Comparison of ENCODE assay signal across 6 cellular contexts in the genomic region with DNA sequence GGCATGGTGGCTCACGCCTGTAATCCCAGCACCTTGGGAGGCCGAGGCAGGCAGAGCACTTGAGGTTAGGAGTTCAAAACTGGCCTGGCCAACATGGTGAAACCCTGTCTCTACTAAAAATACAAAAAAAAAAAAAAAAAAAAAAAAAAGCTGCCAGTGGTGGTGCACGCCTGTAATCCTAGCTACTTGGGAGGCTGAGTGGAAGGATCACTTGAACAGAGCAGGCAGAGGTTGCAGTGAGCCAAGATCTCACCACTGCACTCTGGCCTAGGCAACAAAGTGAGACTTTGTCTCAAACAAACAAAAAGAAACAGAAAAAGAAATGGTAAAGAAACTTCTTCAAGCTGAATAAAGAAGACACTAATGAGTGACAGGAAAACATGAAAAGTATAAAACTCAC. TPM values are rescaled to one million over a fixed set of nuclear protein-coding genes. Genes with fewer than 3 reads are reported as not detected.
DNase-seq lines count a peak whose midpoint lies in the region; ATAC-seq, FAIRE-seq and TF ChIP-seq lines count a peak whose summit lies in the region.
"Not testable (repeated sequence)": the region's sequence is repeated elsewhere in the genome, so short reads cannot be mapped to it uniquely, and the experiment has no call there.

No MANE protein-coding gene starts in this region.

- H3K9ac ChIP-seq in HepG2 (ENCODE audit: insufficient read depth, low read depth, low read length): not testable (repeated sequence)

- H3K4me3 ChIP-seq in HEK293 (ENCODE audit: low read depth, low read length); HepG2 (replicated peaks in 1 of 3; ENCODE audit: insufficient read depth in 1 of 3, low read depth in 2 of 3, low read length in 3 of 3): not testable (repeated sequence)

- not testable (repeated sequence) for H4K20me1 ChIP-seq in HepG2 (ENCODE audit: insufficient read depth, low read length)

- not testable (repeated sequence) for H3K36me3 ChIP-seq in HEK293 (ENCODE audit: control insufficient read depth in 2 of 2, insufficient read depth in 1 of 2, low read length in 2 of 2); HepG2 (replicated peaks in 1 of 2; ENCODE audit: control insufficient read depth in 1 of 2, insufficient read depth in 2 of 2, low read length in 2 of 2)

- intact Hi-C loops in HepG2 (cut with micrococcal nuclease; ENCODE audit: unreplicated experiment): loop anchor here (10.0 kb wide), 1 partner anchor 1712 kb away; a partner anchor contains a TSS

- H3K27me3 ChIP-seq in HepG2 (ENCODE audit: control insufficient read depth in 1 of 2, insufficient read depth in 2 of 2, low read length in 2 of 2): not testable (repeated sequence)

- not testable (repeated sequence) for H3K4me3 Mint-ChIP-seq in T-helper 17 cell; activated T-cell treated with anti-CD3 and anti-CD28 coated beads, Interleukin-2, amount 50 U/mL, for 24 hours; activated T-helper 17 cell treated with anti-CD3 and anti-CD28 coated beads, Interleukin-2, amount 50 U/mL, for 72 hours; stimulated activated effector memory CD8-positive, alpha-beta T cell treated with anti-CD3 and anti-CD28 coated beads, Interleukin-12 subunit alpha, Interleukin-12 subunit beta, amount 100 ng/mL, for 72 hours

- in situ Hi-C loops in HepG2 (cut with HindIII; ENCODE audit: extremely low pct_ligation_motif_present, low pct_unique_long_range_greater_than_20kb): not testable (repeated sequence)

- H3K4me1 Mint-ChIP-seq in T-helper 17 cell: peaks cover 41% of the 10 kb centered on the region
- peaks cover 68% of the 10 kb centered on the region for H3K4me1 Mint-ChIP-seq in activated T-cell treated with anti-CD3 and anti-CD28 coated beads, Interleukin-2, amount 50 U/mL, for 24 hours (ENCODE audit: low read depth)
- H3K4me1 Mint-ChIP-seq in activated T-helper 17 cell treated with anti-CD3 and anti-CD28 coated beads, Interleukin-2, amount 50 U/mL, for 72 hours: peaks cover 37% of the 10 kb centered on the region
- H3K4me1 Mint-ChIP-seq in stimulated activated effector memory CD8-positive, alpha-beta T cell treated with anti-CD3 and anti-CD28 coated beads, Interleukin-12 subunit alpha, Interleukin-12 subunit beta, amount 100 ng/mL, for 72 hours: peaks cover 76% of the 10 kb centered on the region

- not testable (repeated sequence) for TF ChIP-seq EP300 in HepG2 (IDR thresholded peaks at IDR 0.05; ENCODE audit: low read depth in 2 of 2, low read length in 2 of 2); HepG2 (CRISPR knock-in tag; IDR thresholded peaks at IDR 0.05; ENCODE audit: borderline replicate concordance)

- H2AFZ ChIP-seq in HepG2 (ENCODE audit: low read length): not testable (repeated sequence)

- H3K9me3 ChIP-seq in HEK293 (ENCODE audit: control insufficient read depth, insufficient read depth, low read depth, low read length); T-helper 17 cell (ENCODE audit: control insufficient read depth, low read length, poor library complexity, severe bottlenecking); HepG2 (ENCODE audit: low read length): not testable (repeated sequence)

- peak overlapping the region; percentile 79 for H3K27ac Mint-ChIP-seq in T-helper 17 cell
- peak overlapping the region; percentile 68 for H3K27ac Mint-ChIP-seq in activated T-cell treated with anti-CD3 and anti-CD28 coated beads, Interleukin-2, amount 50 U/mL, for 24 hours
- peak overlapping the region; percentile 32 for H3K27ac Mint-ChIP-seq in activated T-helper 17 cell treated with anti-CD3 and anti-CD28 coated beads, Interleukin-2, amount 50 U/mL, for 72 hours
- peak overlapping the region; percentile 7 for H3K27ac Mint-ChIP-seq in stimulated activated effector memory CD8-positive, alpha-beta T cell treated with anti-CD3 and anti-CD28 coated beads, Interleukin-12 subunit alpha, Interleukin-12 subunit beta, amount 100 ng/mL, for 72 hours

- H3K36me3 Mint-ChIP-seq in T-helper 17 cell (ENCODE audit: low read depth): not testable (repeated sequence)
- peaks cover 48% of the 10 kb centered on the region for H3K36me3 Mint-ChIP-seq in activated T-cell treated with anti-CD3 and anti-CD28 coated beads, Interleukin-2, amount 50 U/mL, for 24 hours (ENCODE audit: low read depth)
- H3K36me3 Mint-ChIP-seq in activated T-helper 17 cell treated with anti-CD3 and anti-CD28 coated beads, Interleukin-2, amount 50 U/mL, for 72 hours (ENCODE audit: low read depth): peaks cover 39% of the 10 kb centered on the region
- H3K36me3 Mint-ChIP-seq in stimulated activated effector memory CD8-positive, alpha-beta T cell treated with anti-CD3 and anti-CD28 coated beads, Interleukin-12 subunit alpha, Interleukin-12 subunit beta, amount 100 ng/mL, for 72 hours: peaks cover 25% of the 10 kb centered on the region

- not testable (repeated sequence) for TF ChIP-seq RAD21 in HepG2 (CRISPR knock-in tag; IDR thresholded peaks at IDR 0.05)

- ATAC-seq in T-helper 17 cell; activated T-helper 17 cell treated with anti-CD3 and anti-CD28 coated beads, Interleukin-2, amount 50 U/mL, for 72 hours (replicated peaks); HepG2; stimulated activated effector memory CD8-positive, alpha-beta T cell treated with anti-CD3 and anti-CD28 coated beads, Interleukin-12 subunit alpha, Interleukin-12 subunit beta, amount 100 ng/mL, for 72 hours: not testable (repeated sequence)

- POLR2A ChIA-PET in HEK293 (lab: Yijun Ruan, JAX): not testable (repeated sequence)
- POLR2A ChIA-PET in HepG2 (lab: Yijun Ruan, JAX): interaction anchor here (2.2 kb wide), 1 partner anchor 11 kb away, joined by 8 read pairs; a partner anchor contains a TSS

- FAIRE-seq in HepG2 (lab: Jason Lieb, UNC): not testable (repeated sequence)

- not testable (repeated sequence) for BruUV-seq in HepG2 (replicated peaks; lab: Mats Ljungman, UMichigan)

- TF ChIP-seq POLR2A in HepG2 (IDR thresholded peaks at IDR 0.05; ENCODE audit: insufficient read depth in 1 of 2, low read depth in 2 of 2, low read length in 2 of 2): not testable (repeated sequence)

- not testable (repeated sequence) for DNase-seq in T-helper 17 cell; activated T-cell treated with anti-CD3 and anti-CD28 coated beads, Interleukin-2, amount 50 U/mL, for 24 hours; HepG2 (ENCODE audit: low spot score); stimulated activated effector memory CD8-positive, alpha-beta T cell treated with anti-CD3 and anti-CD28 coated beads, Interleukin-12 subunit alpha, Interleukin-12 subunit beta, amount 100 ng/mL, for 72 hours (ENCODE audit: low spot score in 2 of 2)

- peaks cover 96% of the 10 kb centered on the region for H3K79me2 ChIP-seq in HepG2 (ENCODE audit: insufficient read depth, low read length)

- not testable (repeated sequence) for H3K27me3 Mint-ChIP-seq in T-helper 17 cell; activated T-cell treated with anti-CD3 and anti-CD28 coated beads, Interleukin-2, amount 50 U/mL, for 24 hours; activated T-helper 17 cell treated with anti-CD3 and anti-CD28 coated beads, Interleukin-2, amount 50 U/mL, for 72 hours

- not testable (repeated sequence) for H3K27ac ChIP-seq in HEK293 (ENCODE audit: extremely low read depth, low read depth, low read length); HepG2 (ENCODE audit: extremely low read length, insufficient read depth, low read length)

- H3K9me3 Mint-ChIP-seq in activated T-cell treated with anti-CD3 and anti-CD28 coated beads, Interleukin-2, amount 50 U/mL, for 24 hours; activated T-helper 17 cell treated with anti-CD3 and anti-CD28 coated beads, Interleukin-2, amount 50 U/mL, for 72 hours; stimulated activated effector memory CD8-positive, alpha-beta T cell treated with anti-CD3 and anti-CD28 coated beads, Interleukin-12 subunit alpha, Interleukin-12 subunit beta, amount 100 ng/mL, for 72 hours: not testable (repeated sequence)

- 99% methylated on average over 3 of the region's 3 CpGs for WGBS in HepG2 (ENCODE audit: low lambda C conversion rate)

- CTCF ChIA-PET in HEK293 (lab: Yijun Ruan, JAX): interaction anchor here (0.7 to 0.9 kb wide), 3 partner anchors 51 to 1206 kb away, joined by 3 to 4 read pairs (median 4); no protein-coding TSS in a partner anchor
- CTCF ChIA-PET in HepG2 (lab: Yijun Ruan, JAX; ENCODE audit: low intra/inter-chr PET ratio, low total read pairs): not testable (repeated sequence)

- H3K4me2 ChIP-seq in HepG2 (ENCODE audit: low read depth, low read length): not testable (repeated sequence)

- TF ChIP-seq CTCF in HEK293 (tag by site-specific recombination; IDR thresholded peaks at IDR 0.05); HepG2 (CRISPR knock-in tag; IDR thresholded peaks at IDR 0.05): not testable (repeated sequence)

- H3K4me1 ChIP-seq in HEK293 (ENCODE audit: control insufficient read depth, insufficient read depth, low read length): not testable (repeated sequence)
- H3K4me1 ChIP-seq in HepG2 (ENCODE audit: insufficient read depth, low read length): peaks cover 94% of the 10 kb centered on the region

RNA-seq across cellular contexts. Expression of a gene that starts 11.5 kb away (rescaled TPM):
- 100 to 1,000 TPM; 118 to 123 TPM for total RNA-seq in T-helper 17 cell
- total RNA-seq in activated T-helper 17 cell treated with anti-CD3 and anti-CD28 coated beads, Interleukin-2, amount 50 U/mL, for 72 hours: 10 to 100 TPM; 39.2 to 60.3 TPM
- total RNA-seq in HepG2 (2016; rRNA removed; fragmentation: Illumina TruSeq; extraction: Trizol): 58.0 and 78.7 TPM in 2 replicates
- 31.0 and 34.0 TPM in 2 replicates for total RNA-seq in HepG2 (2016; cell fraction: cytosol; rRNA removed; fragmentation: Illumina TruSeq; extraction: Trizol; ENCODE audit: low read depth)
- total RNA-seq in HepG2 (2016; cell fraction: insoluble cytoplasmic fraction; rRNA removed; fragmentation: Illumina TruSeq; extraction: Trizol): 56.3 and 76.7 TPM in 2 replicates
- total RNA-seq in HepG2 (2016; cell fraction: membrane; rRNA removed; fragmentation: Illumina TruSeq; extraction: Trizol): 28.2 and 36.2 TPM in 2 replicates
- total RNA-seq in HepG2 (2016; cell fraction: nucleus; rRNA removed; fragmentation: Illumina TruSeq; extraction: Trizol): 48.6 and 60.5 TPM in 2 replicates
- polyA plus RNA-seq in HepG2 (2011; rRNA removed): 29.0 and 36.6 TPM in 2 replicates
- 10.5 and 18.5 TPM in 2 replicates for polyA plus RNA-seq in HepG2 (2011; cell fraction: cytosol; rRNA removed)
- 38.2 and 50.6 TPM in 2 replicates for polyA plus RNA-seq in HepG2 (2011; cell fraction: nucleus; rRNA removed)
- 39.5 and 51.9 TPM in 2 replicates for polyA plus RNA-seq in HepG2 (2012)
- polyA plus RNA-seq in HepG2 (2016; cell fraction: cytosol; fragmentation: Illumina TruSeq; extraction: Trizol; ENCODE audit: low read depth): 1.4 and 1.5 TPM in 2 replicates
- 32.4 and 34.1 TPM in 2 replicates for polyA plus RNA-seq in HepG2 (2016; cell fraction: insoluble cytoplasmic fraction; fragmentation: Illumina TruSeq; extraction: Trizol; ENCODE audit: low read depth)
- 3.2 and 4.1 TPM in 2 replicates for polyA plus RNA-seq in HepG2 (2016; cell fraction: membrane; fragmentation: Illumina TruSeq; extraction: Trizol; ENCODE audit: low read depth)
- polyA plus RNA-seq in HepG2 (2016; cell fraction: nucleus; fragmentation: Illumina TruSeq; extraction: Trizol; ENCODE audit: insufficient read depth, low read depth): 61.0 and 74.0 TPM in 2 replicates
- polyA minus RNA-seq in HepG2 (2011; rRNA and poly(A)+ RNA removed; ENCODE audit: low replicate concordance): 12.8 and 19.6 TPM in 2 replicates
- polyA minus RNA-seq in HepG2 (2011; cell fraction: cytosol; rRNA and poly(A)+ RNA removed): 42.8 and 49.6 TPM in 2 replicates
- 88.8 and 97.3 TPM in 2 replicates for polyA minus RNA-seq in HepG2 (2011; cell fraction: nucleus; rRNA and poly(A)+ RNA removed)

RNA-seq across cellular contexts. Expression of a gene that starts 30.9 kb away (rescaled TPM):
- total RNA-seq in T-helper 17 cell: 10 to 100 TPM in 1 of 2 donors, 1 to 10 TPM in 1; 7.3 to 11.9 TPM
- 10 to 100 TPM; 14.1 to 21.4 TPM for total RNA-seq in activated T-helper 17 cell treated with anti-CD3 and anti-CD28 coated beads, Interleukin-2, amount 50 U/mL, for 72 hours
- total RNA-seq in HepG2 (2016; rRNA removed; fragmentation: Illumina TruSeq; extraction: Trizol): 20.0 and 37.9 TPM in 2 replicates
- total RNA-seq in HepG2 (2016; cell fraction: cytosol; rRNA removed; fragmentation: Illumina TruSeq; extraction: Trizol; ENCODE audit: low read depth): 1.3 and 1.7 TPM in 2 replicates
- total RNA-seq in HepG2 (2016; cell fraction: insoluble cytoplasmic fraction; rRNA removed; fragmentation: Illumina TruSeq; extraction: Trizol): 18.6 and 39.1 TPM in 2 replicates
- 4.6 and 4.8 TPM in 2 replicates for total RNA-seq in HepG2 (2016; cell fraction: membrane; rRNA removed; fragmentation: Illumina TruSeq; extraction: Trizol)
- total RNA-seq in HepG2 (2016; cell fraction: nucleus; rRNA removed; fragmentation: Illumina TruSeq; extraction: Trizol): 9.9 and 10.9 TPM in 2 replicates
- 3.8 and 4.5 TPM in 2 replicates for polyA plus RNA-seq in HepG2 (2011; rRNA removed)
- polyA plus RNA-seq in HepG2 (2011; cell fraction: cytosol; rRNA removed): 1.4 and 2.4 TPM in 2 replicates
- 1.2 and 2.1 TPM in 2 replicates for polyA plus RNA-seq in HepG2 (2011; cell fraction: nucleus; rRNA removed)
- 9.7 and 10.0 TPM in 2 replicates for polyA plus RNA-seq in HepG2 (2012)
- polyA plus RNA-seq in HepG2 (2016; cell fraction: cytosol; fragmentation: Illumina TruSeq; extraction: Trizol; ENCODE audit: low read depth): 0.32 and 0.58 TPM in 2 replicates
- polyA plus RNA-seq in HepG2 (2016; cell fraction: insoluble cytoplasmic fraction; fragmentation: Illumina TruSeq; extraction: Trizol; ENCODE audit: low read depth): 21.9 and 22.3 TPM in 2 replicates
- polyA plus RNA-seq in HepG2 (2016; cell fraction: membrane; fragmentation: Illumina TruSeq; extraction: Trizol; ENCODE audit: low read depth): 1.8 and 2.1 TPM in 2 replicates
- 8.5 and 9.4 TPM in 2 replicates for polyA plus RNA-seq in HepG2 (2016; cell fraction: nucleus; fragmentation: Illumina TruSeq; extraction: Trizol; ENCODE audit: insufficient read depth, low read depth)
- 1.7 and 4.1 TPM in 2 replicates for polyA minus RNA-seq in HepG2 (2011; rRNA and poly(A)+ RNA removed; ENCODE audit: low replicate concordance)
- polyA minus RNA-seq in HepG2 (2011; cell fraction: cytosol; rRNA and poly(A)+ RNA removed): 7.9 and 11.0 TPM in 2 replicates
- 12.5 and 17.9 TPM in 2 replicates for polyA minus RNA-seq in HepG2 (2011; cell fraction: nucleus; rRNA and poly(A)+ RNA removed)

RNA-seq across cellular contexts. Expression of a gene that starts 48.4 kb away (rescaled TPM):
- total RNA-seq in T-helper 17 cell (1,000 to 10,000 TPM; 2,267 to 2,325 TPM), HepG2 (2016; rRNA removed; fragmentation: Illumina TruSeq; extraction: Trizol) (1,981 and 2,192 TPM in 2 replicates)
- 1,000 to 10,000 TPM; 1,599 to 2,067 TPM for total RNA-seq in activated T-helper 17 cell treated with anti-CD3 and anti-CD28 coated beads, Interleukin-2, amount 50 U/mL, for 72 hours
- 3,324 and 3,542 TPM in 2 replicates for total RNA-seq in HepG2 (2016; cell fraction: cytosol; rRNA removed; fragmentation: Illumina TruSeq; extraction: Trizol; ENCODE audit: low read depth)
- 1,946 and 2,347 TPM in 2 replicates for total RNA-seq in HepG2 (2016; cell fraction: insoluble cytoplasmic fraction; rRNA removed; fragmentation: Illumina TruSeq; extraction: Trizol)
- total RNA-seq in HepG2 (2016; cell fraction: membrane; rRNA removed; fragmentation: Illumina TruSeq; extraction: Trizol): 4,900 and 5,247 TPM in 2 replicates
- 696 and 786 TPM in 2 replicates for total RNA-seq in HepG2 (2016; cell fraction: nucleus; rRNA removed; fragmentation: Illumina TruSeq; extraction: Trizol)
- polyA plus RNA-seq in HepG2 (2011; rRNA removed): 3,367 and 3,734 TPM in 2 replicates
- polyA plus RNA-seq in HepG2 (2011; cell fraction: cytosol; rRNA removed): 216 and 299 TPM in 2 replicates
- 168 and 341 TPM in 2 replicates for polyA plus RNA-seq in HepG2 (2011; cell fraction: nucleus; rRNA removed)
- 2,075 and 2,920 TPM in 2 replicates for polyA plus RNA-seq in HepG2 (2012)
- polyA plus RNA-seq in HepG2 (2016; cell fraction: cytosol; fragmentation: Illumina TruSeq; extraction: Trizol; ENCODE audit: low read depth): 4,668 and 5,281 TPM in 2 replicates
- polyA plus RNA-seq in HepG2 (2016; cell fraction: insoluble cytoplasmic fraction; fragmentation: Illumina TruSeq; extraction: Trizol; ENCODE audit: low read depth): 2,672 and 2,701 TPM in 2 replicates
- 6,074 and 6,302 TPM in 2 replicates for polyA plus RNA-seq in HepG2 (2016; cell fraction: membrane; fragmentation: Illumina TruSeq; extraction: Trizol; ENCODE audit: low read depth)
- polyA plus RNA-seq in HepG2 (2016; cell fraction: nucleus; fragmentation: Illumina TruSeq; extraction: Trizol; ENCODE audit: insufficient read depth, low read depth): 1,552 and 1,570 TPM in 2 replicates
- 352 and 1,422 TPM in 2 replicates for polyA minus RNA-seq in HepG2 (2011; rRNA and poly(A)+ RNA removed; ENCODE audit: low replicate concordance)
- polyA minus RNA-seq in HepG2 (2011; cell fraction: cytosol; rRNA and poly(A)+ RNA removed): 513 and 618 TPM in 2 replicates
- 284 and 353 TPM in 2 replicates for polyA minus RNA-seq in HepG2 (2011; cell fraction: nucleus; rRNA and poly(A)+ RNA removed)

RNA-seq across cellular contexts. Expression of a gene that starts 54.5 kb away (rescaled TPM):
- total RNA-seq in T-helper 17 cell (1 to 10 TPM; 1.7 to 2.1 TPM), HepG2 (2016; rRNA removed; fragmentation: Illumina TruSeq; extraction: Trizol) (1.4 TPM in 2 replicates)
- 1 to 10 TPM; 3.6 to 4.8 TPM for total RNA-seq in activated T-helper 17 cell treated with anti-CD3 and anti-CD28 coated beads, Interleukin-2, amount 50 U/mL, for 72 hours
- 0.71 and 1.1 TPM in 2 replicates for total RNA-seq in HepG2 (2016; cell fraction: cytosol; rRNA removed; fragmentation: Illumina TruSeq; extraction: Trizol; ENCODE audit: low read depth)
- 1.2 and 1.6 TPM in 2 replicates for total RNA-seq in HepG2 (2016; cell fraction: insoluble cytoplasmic fraction; rRNA removed; fragmentation: Illumina TruSeq; extraction: Trizol)
- total RNA-seq in HepG2 (2016; cell fraction: membrane; rRNA removed; fragmentation: Illumina TruSeq; extraction: Trizol): 1.1 and 1.6 TPM in 2 replicates
- total RNA-seq in HepG2 (2016; cell fraction: nucleus; rRNA removed; fragmentation: Illumina TruSeq; extraction: Trizol): 0.56 and 1.2 TPM in 2 replicates
- polyA plus RNA-seq in HepG2 (2011; rRNA removed): 0.33 and 0.39 TPM in 2 replicates
- 0.16 and 0.31 TPM in 2 replicates for polyA plus RNA-seq in HepG2 (2011; cell fraction: cytosol; rRNA removed)
- polyA plus RNA-seq in HepG2 (2011; cell fraction: nucleus; rRNA removed): 0.08 and 0.24 TPM in 2 replicates
- polyA plus RNA-seq in HepG2 (2012): 0.43 and 0.58 TPM in 2 replicates
- 0.05 TPM in 1 of 2 replicates, not detected in the other for polyA plus RNA-seq in HepG2 (2016; cell fraction: cytosol; fragmentation: Illumina TruSeq; extraction: Trizol; ENCODE audit: low read depth)
- polyA plus RNA-seq in HepG2 (2016; cell fraction: insoluble cytoplasmic fraction; fragmentation: Illumina TruSeq; extraction: Trizol; ENCODE audit: low read depth): 0.73 and 1.0 TPM in 2 replicates
- 0.08 and 0.15 TPM in 2 replicates for polyA plus RNA-seq in HepG2 (2016; cell fraction: membrane; fragmentation: Illumina TruSeq; extraction: Trizol; ENCODE audit: low read depth)
- polyA plus RNA-seq in HepG2 (2016; cell fraction: nucleus; fragmentation: Illumina TruSeq; extraction: Trizol; ENCODE audit: insufficient read depth, low read depth): 0.66 and 0.81 TPM in 2 replicates
- polyA minus RNA-seq in HepG2 (2011; rRNA and poly(A)+ RNA removed; ENCODE audit: low replicate concordance): 0.26 and 9.3 TPM in 2 replicates
- 0.20 TPM in 1 of 2 replicates, not detected in the other for polyA minus RNA-seq in HepG2 (2011; cell fraction: cytosol; rRNA and poly(A)+ RNA removed)
- 0.26 and 0.62 TPM in 2 replicates for polyA minus RNA-seq in HepG2 (2011; cell fraction: nucleus; rRNA and poly(A)+ RNA removed)

Comparison
In these comparisons a context has a peak if more than half of its experiments do, and no peak if none do; other contexts are left out.
1. H3K27ac Mint-ChIP-seq: peak in every context shown above with its lines; median percentile 79 in T-helper 17 cell; 68 in activated T-cell treated with anti-CD3 and anti-CD28 coated beads, Interleukin-2, amount 50 U/mL, for 24 hours; 32 in activated T-helper 17 cell treated with anti-CD3 and anti-CD28 coated beads, Interleukin-2, amount 50 U/mL, for 72 hours; 7 in stimulated activated effector memory CD8-positive, alpha-beta T cell treated with anti-CD3 and anti-CD28 coated beads, Interleukin-12 subunit alpha, Interleukin-12 subunit beta, amount 100 ng/mL, for 72 hours.